In genomic region chr5:14522721-14523120, GRCh38 we compare ENCODE assay signal across 6 cellular contexts.
"Had no signal": no experiment of that assay in that cellular context is flagged by ENCODE, and none has a peak within 500 bp of the region (broad histone marks: within the 10 kb centered on the region; RNA-seq: fewer than 3 reads in every experiment).

No MANE protein-coding gene starts in this region.

- ATAC-seq: GM23338, K562 had no signal

- DNase-seq: H9, HCEC 1CT, IMR-90, KG1 had no signal

- H3K4me1 Mint-ChIP-seq: GM23338, H9 had no signal

- H3K27ac Mint-ChIP-seq: GM23338 had no signal

- H3K4me3 Mint-ChIP-seq: GM23338, H9 had no signal
